In the genomic region with DNA sequence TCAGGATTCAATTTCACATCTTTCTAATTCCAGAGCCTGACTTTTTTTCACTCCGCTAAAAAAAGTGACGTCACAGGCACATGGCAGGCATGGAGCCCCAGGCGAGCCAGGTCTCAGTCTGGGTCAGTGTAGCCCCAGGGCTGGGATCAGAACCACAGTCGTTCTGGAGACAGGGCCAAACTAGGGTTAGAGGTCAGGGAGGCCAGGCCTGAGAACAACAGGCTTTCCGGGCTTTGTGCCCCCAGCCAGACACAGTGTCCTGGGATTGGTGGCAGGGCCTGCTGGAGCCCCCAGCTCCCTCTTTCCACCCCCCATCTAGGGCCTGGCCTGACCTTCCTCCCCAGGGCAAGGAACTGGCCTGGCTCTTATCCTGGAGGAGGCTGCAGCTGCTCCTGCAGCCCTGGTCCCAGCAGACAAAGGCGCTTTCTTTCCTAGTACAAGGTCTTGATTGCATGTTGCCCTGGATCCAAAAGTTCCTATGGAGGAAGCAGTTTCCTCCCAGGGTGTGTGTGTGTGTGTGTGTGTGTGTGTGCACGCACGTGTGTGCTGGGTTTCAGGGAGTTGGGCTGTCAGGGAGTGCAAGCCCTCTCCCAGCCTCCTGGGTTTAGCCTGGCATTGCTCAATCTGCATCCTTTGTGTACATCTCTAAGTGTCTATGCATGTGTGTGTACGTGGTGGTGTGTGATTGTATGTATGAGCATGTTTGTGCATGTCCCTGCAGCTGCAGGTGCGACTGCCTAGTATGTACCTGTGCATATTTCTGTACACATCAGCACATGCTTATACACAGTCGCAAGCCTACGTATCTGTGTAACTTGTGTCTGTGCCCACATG, we compare ENCODE assay signal across 11 cellular contexts. TPM values are rescaled to one million over a fixed set of nuclear protein-coding genes. Genes with fewer than 3 reads are reported as not detected.
A peak's percentile ranks its signal among the peaks of the same experiment; 100 is the strongest.
DNase-seq lines count a peak whose midpoint lies in the region; ATAC-seq and TF ChIP-seq lines count a peak whose summit lies in the region.
"Had no signal": no experiment of that assay in that cellular context is flagged by ENCODE, and none has a peak within 500 bp of the region (broad histone marks: within the 10 kb centered on the region; RNA-seq: fewer than 3 reads in every experiment).

No MANE protein-coding gene starts in this region.

- 51 to 71% (median 61%) methylated on average over 9 to 12 of the region's 12 CpGs for WGBS in heart left ventricle, 4 donors

- H3K27ac ChIP-seq in breast epithelium: peak overlapping the region; percentile 62 to 84
- H3K27ac ChIP-seq in heart left ventricle: peak overlapping the region in 11 of 12 donors; percentile 14 to 85 (median 52)
- H3K27ac ChIP-seq: spleen had no signal

- H3K27me3 ChIP-seq in breast epithelium (no peaks in the 10 kb centered on the region), heart left ventricle (no peaks in the 10 kb centered on the region)
- H3K27me3 ChIP-seq: spleen had no signal

- DNase-seq in C1 segment of cervical spinal cord (lab: John Stamatoyannopoulos, UW): peak in 11 of 14 donors; percentile 7 to 74 (median 39)
- DNase-seq in breast epithelium (ENCODE audit: low spot score in 2 of 2): peak in 1 of 2 donors; percentile 48
- DNase-seq in heart left ventricle: peak; percentile 67 to 92 (median 85)
- DNase-seq in nucleus accumbens (lab: John Stamatoyannopoulos, UW): peak in 42 of 56 donors; percentile 9 to 77 (median 48)
- DNase-seq in OCI-M1 (lab: John Stamatoyannopoulos, UW): no peak
- no peak for DNase-seq in NCI-H1092 treated with DMSO at 0.1 percent for 48 hours (lab: John Stamatoyannopoulos, UW)
- no peak for DNase-seq in NCI-H146 (lab: John Stamatoyannopoulos, UW)
- no peak for DNase-seq in GM10266 (ENCODE audit: extremely low spot score)
- DNase-seq: DND-41, NCI-H2029 treated with DMSO at 0.1 percent for 48 hours, spleen had no signal

- peak; percentile 77 to 90 (median 82) for ATAC-seq in heart left ventricle

- TF ChIP-seq CTCF in breast epithelium (IDR thresholded peaks at IDR 0.05) (no peak), heart left ventricle (IDR thresholded peaks at IDR 0.05) (no peak), GM10266 (IDR thresholded peaks at IDR 0.05; ENCODE audit: control insufficient read depth, insufficient read depth, low read depth, missing control alignments) (no peak)

- H3K36me3 ChIP-seq in breast epithelium: no peaks in the 10 kb centered on the region
- H3K36me3 ChIP-seq in heart left ventricle: no peaks in the 10 kb centered on the region
- H3K36me3 ChIP-seq: spleen had no signal

- H3K4me1 ChIP-seq in breast epithelium (peaks cover 0 to 18% of the 10 kb centered on the region in 2 donors), heart left ventricle (peaks cover 0 to 59% (median 25%) of the 10 kb centered on the region in 12 donors)
- H3K4me1 ChIP-seq: spleen had no signal

- intact Hi-C loops in breast epithelium (cut with DNase I; ENCODE audit: low total_unique reads): no loop called here
- intact Hi-C loops in heart left ventricle (cut with DNase I): loop anchor here in 2 of 10 donors (5.0 to 10.0 kb wide), 2 partner anchors 36 to 148 kb away; no protein-coding TSS in a partner anchor

- TF ChIP-seq POLR2A in breast epithelium (IDR thresholded peaks at IDR 0.05) (no peak), heart left ventricle (IDR thresholded peaks at IDR 0.05) (no peak)

- H3K9me3 ChIP-seq in breast epithelium: no peaks in the 10 kb centered on the region
- no peaks in the 10 kb centered on the region for H3K9me3 ChIP-seq in heart left ventricle
- H3K9me3 ChIP-seq: spleen had no signal

- H3K4me3 ChIP-seq in breast epithelium (no peak overlapping the region), heart left ventricle (no peak overlapping the region)
- H3K4me3 ChIP-seq: spleen had no signal

RNA-seq across cellular contexts. Expression of a gene that starts 26.5 kb away (rescaled TPM):
- total RNA-seq in breast epithelium (1 to 10 TPM in 2 of 3 donors, under 1 TPM in 1; 0.32 to 7.5 (median 1.3) TPM), heart left ventricle (1 to 10 TPM in 8 of 9 donors, under 1 TPM in 1; 0.24 to 9.3 (median 2.2) TPM)
- 1 to 10 TPM; 1.2 to 3.3 TPM for polyA plus RNA-seq in heart left ventricle
- total RNA-seq: spleen had no signal

RNA-seq across cellular contexts. Expression of a gene that starts 52.5 kb away (rescaled TPM):
- total RNA-seq in breast epithelium (10 to 100 TPM; 20.8 to 43.2 (median 39.0) TPM), heart left ventricle (10 to 100 TPM; 13.2 to 24.1 (median 19.0) TPM)
- polyA plus RNA-seq in heart left ventricle: 10 to 100 TPM; 12.8 to 23.1 TPM

Comparison
In these comparisons a context has a peak if more than half of its experiments do, and no peak if none do; other contexts are left out.
1. DNase-seq: peak in C1 segment of cervical spinal cord (11 of 14), heart left ventricle (5 of 5) and nucleus accumbens (42 of 56); none in OCI-M1 (single experiment), NCI-H1092 treated with DMSO at 0.1 percent for 48 hours (single experiment), NCI-H146 (single experiment) and GM10266 (single experiment).